ENCODE assay signal across 12 cellular contexts in the genomic region with DNA sequence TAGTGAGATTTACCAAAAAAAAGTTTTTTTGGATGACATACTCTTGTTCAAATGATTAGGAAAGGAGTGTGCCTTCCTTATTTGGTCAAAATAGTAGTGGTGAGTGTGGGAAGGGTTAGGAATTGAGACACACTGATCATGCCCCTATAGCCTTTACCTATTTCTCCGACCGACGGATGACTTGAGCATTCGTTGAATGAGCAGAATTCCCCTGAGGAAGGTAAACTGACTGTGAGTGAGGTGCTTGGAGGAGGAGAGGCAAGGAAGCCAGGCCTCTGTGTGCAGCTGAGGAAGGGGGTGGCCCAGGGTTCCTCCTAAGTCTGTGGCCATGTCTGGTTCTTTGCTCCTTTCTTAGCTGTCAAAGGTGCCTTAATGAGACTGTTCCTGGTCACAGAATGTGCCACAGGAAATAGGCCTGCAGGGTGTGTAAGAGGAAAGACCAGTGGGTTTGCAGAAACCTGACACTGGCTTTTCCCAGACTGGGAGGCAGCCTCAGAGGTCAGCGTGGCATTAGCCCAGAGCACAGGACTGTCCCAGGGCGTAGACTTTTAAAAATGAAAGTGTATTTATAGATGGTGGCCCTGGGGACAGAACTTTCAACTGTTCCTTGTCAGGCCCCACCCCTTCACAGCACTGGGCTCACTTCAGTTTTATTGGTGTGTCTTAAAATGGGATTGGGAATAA.
DNase-seq lines count a peak whose midpoint lies in the region; ATAC-seq, FAIRE-seq and TF ChIP-seq lines count a peak whose summit lies in the region.
"Had no signal": no experiment of that assay in that cellular context is flagged by ENCODE, and none has a peak within 500 bp of the region (broad histone marks: within the 10 kb centered on the region; RNA-seq: fewer than 3 reads in every experiment).

No MANE protein-coding gene starts in this region.

- H3K9me3 ChIP-seq in PC-9 (ENCODE audit: insufficient read depth, low read depth) (no peaks in the 10 kb centered on the region), small intestine (ENCODE audit: control insufficient read depth, low read depth) (no peaks in the 10 kb centered on the region)

- FAIRE-seq in GM12891 (lab: Jason Lieb, UNC) (peak; percentile 33), small intestine (lab: Jason Lieb, UNC) (no peak)
- FAIRE-seq: H1 had no signal

- 71 to 78% (median 73%) methylated on average over 6 of the region's 6 CpGs for WGBS in small intestine, 3 donors

- no peaks in the 10 kb centered on the region for H3K9me2 ChIP-seq in PC-9 (ENCODE audit: insufficient read depth)

- H4K20me1 ChIP-seq in PC-9 (ENCODE audit: insufficient read depth) = no peaks in the 10 kb centered on the region

- POLR2A ChIA-PET in PC-9 (lab: Charles Lee; ENCODE audit: unreplicated experiment) = no interaction called here

- DNase-seq in GM12891 (ENCODE audit: insufficient read length, low spot score) (no peak), PC-9 (peak; percentile 69 to 76), left ventricle myocardium superior (peak; percentile 67), small intestine (peak; percentile 68), NCI-H82 treated with DMSO at 0.1 percent for 48 hours (lab: John Stamatoyannopoulos, UW; ENCODE audit: unreplicated experiment) (no peak), foreskin fibroblast (no peak), NOMO-1 treated with dmso at 0.1 percent for 144 hours (lab: John Stamatoyannopoulos, UW; ENCODE audit: unreplicated experiment) (no peak)
- DNase-seq: central memory CD4-positive, alpha-beta T cell; stimulated activated CD4-positive, alpha-beta T cell treated with anti-CD3 and anti-CD28 coated beads, Interleukin-4, amount 100 ng/mL, for 4 hours; T-helper 1 cell had no signal

- no peak for TF ChIP-seq POLR2A in GM12891 (IDR thresholded peaks at IDR 0.05; ENCODE audit: low read depth, low read length)

- no peaks in the 10 kb centered on the region for H3K79me2 ChIP-seq in PC-9 (ENCODE audit: low read depth)

- ATAC-seq in left ventricle myocardium superior (peak; percentile 76), HG03139 (IDR thresholded peaks at IDR 0.05; ENCODE audit: unreplicated experiment) (no peak)

- intact Hi-C loops in PC-9 (cut with micrococcal nuclease; ENCODE audit: unreplicated experiment) (loop anchor here (5.0 to 10.0 kb wide), 2 partner anchors 80 to 272 kb away; a partner anchor contains a TSS), left ventricle myocardium superior (cut with micrococcal nuclease) (no loop called here)

- CTCF ChIA-PET in PC-9 (lab: Charles Lee) = no interaction called here

- no peak overlapping the region for H2AFZ ChIP-seq in PC-9

- H3K27me3 ChIP-seq in PC-9 (ENCODE audit: insufficient read depth, low read depth) (no peaks in the 10 kb centered on the region), small intestine (ENCODE audit: control insufficient read depth in 2 of 2, insufficient read depth in 2 of 2, low read length in 2 of 2) (no peaks in the 10 kb centered on the region)

- no peak overlapping the region for H3K4me3 ChIP-seq in PC-9
- no peak overlapping the region for H3K4me3 ChIP-seq in small intestine (ENCODE audit: low read depth in 1 of 2, low read length in 2 of 2)
- H3K4me3 ChIP-seq in foreskin fibroblast (ENCODE audit: low read depth in 1 of 2, low read length in 2 of 2) = no peak overlapping the region

- no peak overlapping the region for H3K27ac ChIP-seq in PC-9
- H3K27ac ChIP-seq in small intestine (ENCODE audit: low read depth in 1 of 2, low read length in 1 of 2) = peak overlapping the region in 1 of 2 donors; percentile 21

- H3K4me1 ChIP-seq in PC-9 (replicated peaks; ENCODE audit: insufficient read depth) (peaks cover 12% of the 10 kb centered on the region), small intestine (ENCODE audit: control insufficient read depth in 2 of 2, insufficient read depth in 1 of 2, low read depth in 1 of 2, low read length in 1 of 2) (no peaks in the 10 kb centered on the region)

- no peak for TF ChIP-seq CTCF in PC-9 (conservative IDR thresholded peaks at IDR 0.05)
- TF ChIP-seq CTCF in foreskin fibroblast (IDR thresholded peaks at IDR 0.05; ENCODE audit: low read depth, low read length) = no peak

- BruUV-seq in PC-9 (replicated peaks; lab: Mats Ljungman, UMichigan) = no TSS peak

- H3K4me2 ChIP-seq in PC-9 = peak overlapping the region; percentile 47

- H3F3A ChIP-seq in PC-9 (ENCODE audit: insufficient read depth, low read depth) = peaks cover 5% of the 10 kb centered on the region; the same call in 1 of the 2 replicates

- no peaks in the 10 kb centered on the region for H3K36me3 ChIP-seq in PC-9 (ENCODE audit: low read depth)
- no peaks in the 10 kb centered on the region for H3K36me3 ChIP-seq in small intestine (ENCODE audit: control insufficient read depth in 2 of 2, insufficient read depth in 2 of 2, low read length in 2 of 2)

TF ChIP-seq in GM12891, 5 proteins besides CTCF, POLR2A, EP300 and RAD21:
- TF ChIP-seq POU2F2 (IDR thresholded peaks at IDR 0.05; ENCODE audit: low read depth, low read length) (no peak), TAF1 (IDR thresholded peaks at IDR 0.05; ENCODE audit: low read depth, low read length) (no peak), SPI1 (IDR thresholded peaks at IDR 0.05; ENCODE audit: low read depth, low read length) (no peak), POLR2AphosphoS5 (IDR thresholded peaks at IDR 0.05; ENCODE audit: low read depth, low read length) (no peak), PAX5 (IDR thresholded peaks at IDR 0.05; ENCODE audit: insufficient read depth, low read length, severe bottlenecking) (no peak)

Comparison
In these comparisons a context has a peak if more than half of its experiments do, and no peak if none do; other contexts are left out.
1. DNase-seq: peak in PC-9 (2 of 2), left ventricle myocardium superior (single experiment) and small intestine (single experiment); none in GM12891 (single experiment), NCI-H82 treated with DMSO at 0.1 percent for 48 hours (single experiment), foreskin fibroblast (0 of 2) and NOMO-1 treated with dmso at 0.1 percent for 144 hours (single experiment).